In the genomic region with DNA sequence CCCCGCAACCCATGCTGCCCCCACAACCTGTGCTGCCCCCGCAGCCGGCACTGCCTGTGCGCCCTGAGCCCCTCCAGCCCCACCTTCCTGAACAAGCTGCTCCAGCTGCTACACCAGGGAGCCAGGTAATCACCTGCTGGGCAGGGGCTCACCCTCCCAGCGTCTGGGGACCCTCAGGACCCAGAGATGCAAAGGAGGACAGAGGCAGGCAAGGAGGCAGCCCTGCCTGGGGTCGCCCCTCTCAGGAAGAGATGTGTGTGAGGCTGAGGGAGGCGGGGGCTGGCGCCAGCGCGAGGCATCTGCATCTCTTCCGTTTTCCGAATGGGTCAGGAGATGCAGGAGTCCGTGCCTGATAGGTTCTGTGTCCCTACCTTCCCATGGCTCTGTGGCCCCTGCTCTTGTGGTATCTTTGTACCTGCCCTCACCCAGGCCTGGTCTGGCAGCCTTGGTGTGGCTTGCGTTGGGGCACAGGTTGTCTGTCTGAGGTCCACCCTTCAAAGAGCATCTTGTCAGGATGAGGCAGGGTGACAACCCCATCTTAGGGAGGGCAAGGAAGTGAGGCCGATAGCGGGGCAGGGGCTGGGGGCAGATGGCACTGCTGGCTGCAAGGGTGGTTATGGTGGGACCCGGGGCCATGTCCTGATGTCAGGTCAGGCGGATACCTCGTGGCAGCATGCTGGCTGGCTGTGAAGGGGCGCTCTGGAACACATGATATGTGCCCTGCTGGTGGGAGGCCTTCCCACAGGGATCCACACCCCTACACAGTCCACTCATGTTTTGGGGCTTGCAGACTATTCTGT, we compare ENCODE assay signal across 3 cellular contexts.
TF ChIP-seq lines count a peak whose summit lies in the region.

No MANE protein-coding gene starts in this region.

TF ChIP-seq in SK-N-SH, 30 proteins besides CTCF, POLR2A, EP300 and RAD21:
- TF ChIP-seq RCOR1 (IDR thresholded peaks at IDR 0.05; ENCODE audit: low read length) (no peak), MEF2A (IDR thresholded peaks at IDR 0.05; ENCODE audit: borderline replicate concordance, low read depth) (no peak), CHD2 (IDR thresholded peaks at IDR 0.05; ENCODE audit: low read length, partially characterized antibody) (no peak), IRF3 (IDR thresholded peaks at IDR 0.05; ENCODE audit: low read depth, low read length) (no peak), NRF1 (IDR thresholded peaks at IDR 0.05; ENCODE audit: low read depth, low read length) (no peak), MXI1 (IDR thresholded peaks at IDR 0.05; ENCODE audit: low read depth, low read length) (no peak), SIN3A (IDR thresholded peaks at IDR 0.05; ENCODE audit: borderline replicate concordance, low read depth, low read length) (no peak), TEAD4 (IDR thresholded peaks at IDR 0.05; ENCODE audit: borderline replicate concordance, insufficient read depth) (no peak), USF2 (IDR thresholded peaks at IDR 0.05; ENCODE audit: borderline replicate concordance, low read depth, low read length) (no peak), GABPA (IDR thresholded peaks at IDR 0.05; ENCODE audit: low read depth) (no peak), TCF12 (IDR thresholded peaks at IDR 0.05) (no peak), TAF1 (IDR thresholded peaks at IDR 0.05; ENCODE audit: borderline replicate concordance, low read depth, low read length) (no peak)

TF ChIP-seq in SK-N-SH treated with all-trans-retinoic acid at 6 μM for 48 hours, 23 proteins besides CTCF, POLR2A, EP300 and RAD21:
- TF ChIP-seq ZNF70 (CRISPR knock-in tag; IDR thresholded peaks at IDR 0.05) = no peak
- no peak for TF ChIP-seq SNAI2 (CRISPR knock-in tag; IDR thresholded peaks at IDR 0.05)
- TF ChIP-seq ZFP3 (CRISPR knock-in tag; IDR thresholded peaks at IDR 0.05) = no peak
- no peak for TF ChIP-seq ESRRG (CRISPR knock-in tag; IDR thresholded peaks at IDR 0.05)
- TF ChIP-seq PATZ1 (CRISPR knock-in tag; IDR thresholded peaks at IDR 0.05; ENCODE audit: borderline replicate concordance) = no peak
- no peak for TF ChIP-seq ISL1 (CRISPR knock-in tag; IDR thresholded peaks at IDR 0.05)
- TF ChIP-seq ZC3H10 (CRISPR knock-in tag; IDR thresholded peaks at IDR 0.05) = no peak
- TF ChIP-seq, protein P1, sequence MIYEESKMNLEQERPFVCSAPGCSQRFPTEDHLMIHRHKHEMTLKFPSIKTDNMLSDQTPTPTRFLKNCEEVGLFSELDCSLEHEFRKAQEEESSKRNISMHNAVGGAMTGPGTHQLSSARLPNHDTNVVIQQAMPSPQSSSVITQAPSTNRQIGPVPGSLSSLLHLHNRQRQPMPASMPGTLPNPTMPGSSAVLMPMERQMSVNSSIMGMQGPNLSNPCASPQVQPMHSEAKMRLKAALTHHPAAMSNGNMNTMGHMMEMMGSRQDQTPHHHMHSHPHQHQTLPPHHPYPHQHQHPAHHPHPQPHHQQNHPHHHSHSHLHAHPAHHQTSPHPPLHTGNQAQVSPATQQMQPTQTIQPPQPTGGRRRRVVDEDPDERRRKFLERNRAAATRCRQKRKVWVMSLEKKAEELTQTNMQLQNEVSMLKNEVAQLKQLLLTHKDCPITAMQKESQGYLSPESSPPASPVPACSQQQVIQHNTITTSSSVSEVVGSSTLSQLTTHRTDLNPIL (CRISPR knock-in tag; IDR thresholded peaks at IDR 0.05; ENCODE audit: low read depth) = no peak
- TF ChIP-seq RARB (CRISPR knock-in tag; IDR thresholded peaks at IDR 0.05) = no peak
- no peak for TF ChIP-seq BACH2 (CRISPR knock-in tag; IDR thresholded peaks at IDR 0.05; ENCODE audit: borderline replicate concordance)
- TF ChIP-seq ZNF565 (CRISPR knock-in tag; conservative IDR thresholded peaks at IDR 0.05; ENCODE audit: low read depth) = no peak
- no peak for TF ChIP-seq ZFP30 (CRISPR knock-in tag; IDR thresholded peaks at IDR 0.05)
- no peak for TF ChIP-seq GLIS3 (CRISPR knock-in tag; IDR thresholded peaks at IDR 0.05)
- no peak for TF ChIP-seq PPARA (CRISPR knock-in tag; IDR thresholded peaks at IDR 0.05; ENCODE audit: borderline replicate concordance)

TF ChIP-seq in H1, 55 proteins besides CTCF, POLR2A, EP300 and RAD21:
- TF ChIP-seq NANOG (IDR thresholded peaks at IDR 0.05; ENCODE audit: insufficient read depth, low read depth, low read length, poor library complexity, severe bottlenecking) (no peak), JUND (IDR thresholded peaks at IDR 0.05; ENCODE audit: low read length) (no peak), SIN3A (conservative IDR thresholded peaks at IDR 0.05 in 1 of 2, IDR thresholded peaks at IDR 0.05 in 1 of 2; ENCODE audit: low read depth in 1 of 2, low read length in 2 of 2) (no peak), BCL11A (IDR thresholded peaks at IDR 0.05; ENCODE audit: low read depth in 2 of 2, low read length in 2 of 2) (no peak), BRCA1 (IDR thresholded peaks at IDR 0.05; ENCODE audit: low read depth, low read length) (no peak), CHD1 (IDR thresholded peaks at IDR 0.05; ENCODE audit: low read depth, low read length) (no peak), SUZ12 (IDR thresholded peaks at IDR 0.05; ENCODE audit: low read length) (no peak), HDAC6 (IDR thresholded peaks at IDR 0.05; ENCODE audit: low read depth, low read length) (no peak), GABPA (IDR thresholded peaks at IDR 0.05; ENCODE audit: borderline replicate concordance, insufficient read depth, low read length) (no peak), SRF (IDR thresholded peaks at IDR 0.05; ENCODE audit: low read depth, low read length) (no peak), USF2 (IDR thresholded peaks at IDR 0.05; ENCODE audit: low read length) (no peak), CTBP2 (IDR thresholded peaks at IDR 0.05; ENCODE audit: borderline replicate concordance, insufficient read depth, insufficient read length, low read length) (no peak), SIRT6 (IDR thresholded peaks at IDR 0.05; ENCODE audit: low read length) (no peak), RNF2 (IDR thresholded peaks at IDR 0.05; ENCODE audit: borderline replicate concordance, low read depth, low read length, missing control alignments, poor library complexity, severe bottlenecking) (no peak), PHF8 (conservative IDR thresholded peaks at IDR 0.05; ENCODE audit: low read depth, low read length) (no peak)
- TF ChIP-seq, protein P2, sequence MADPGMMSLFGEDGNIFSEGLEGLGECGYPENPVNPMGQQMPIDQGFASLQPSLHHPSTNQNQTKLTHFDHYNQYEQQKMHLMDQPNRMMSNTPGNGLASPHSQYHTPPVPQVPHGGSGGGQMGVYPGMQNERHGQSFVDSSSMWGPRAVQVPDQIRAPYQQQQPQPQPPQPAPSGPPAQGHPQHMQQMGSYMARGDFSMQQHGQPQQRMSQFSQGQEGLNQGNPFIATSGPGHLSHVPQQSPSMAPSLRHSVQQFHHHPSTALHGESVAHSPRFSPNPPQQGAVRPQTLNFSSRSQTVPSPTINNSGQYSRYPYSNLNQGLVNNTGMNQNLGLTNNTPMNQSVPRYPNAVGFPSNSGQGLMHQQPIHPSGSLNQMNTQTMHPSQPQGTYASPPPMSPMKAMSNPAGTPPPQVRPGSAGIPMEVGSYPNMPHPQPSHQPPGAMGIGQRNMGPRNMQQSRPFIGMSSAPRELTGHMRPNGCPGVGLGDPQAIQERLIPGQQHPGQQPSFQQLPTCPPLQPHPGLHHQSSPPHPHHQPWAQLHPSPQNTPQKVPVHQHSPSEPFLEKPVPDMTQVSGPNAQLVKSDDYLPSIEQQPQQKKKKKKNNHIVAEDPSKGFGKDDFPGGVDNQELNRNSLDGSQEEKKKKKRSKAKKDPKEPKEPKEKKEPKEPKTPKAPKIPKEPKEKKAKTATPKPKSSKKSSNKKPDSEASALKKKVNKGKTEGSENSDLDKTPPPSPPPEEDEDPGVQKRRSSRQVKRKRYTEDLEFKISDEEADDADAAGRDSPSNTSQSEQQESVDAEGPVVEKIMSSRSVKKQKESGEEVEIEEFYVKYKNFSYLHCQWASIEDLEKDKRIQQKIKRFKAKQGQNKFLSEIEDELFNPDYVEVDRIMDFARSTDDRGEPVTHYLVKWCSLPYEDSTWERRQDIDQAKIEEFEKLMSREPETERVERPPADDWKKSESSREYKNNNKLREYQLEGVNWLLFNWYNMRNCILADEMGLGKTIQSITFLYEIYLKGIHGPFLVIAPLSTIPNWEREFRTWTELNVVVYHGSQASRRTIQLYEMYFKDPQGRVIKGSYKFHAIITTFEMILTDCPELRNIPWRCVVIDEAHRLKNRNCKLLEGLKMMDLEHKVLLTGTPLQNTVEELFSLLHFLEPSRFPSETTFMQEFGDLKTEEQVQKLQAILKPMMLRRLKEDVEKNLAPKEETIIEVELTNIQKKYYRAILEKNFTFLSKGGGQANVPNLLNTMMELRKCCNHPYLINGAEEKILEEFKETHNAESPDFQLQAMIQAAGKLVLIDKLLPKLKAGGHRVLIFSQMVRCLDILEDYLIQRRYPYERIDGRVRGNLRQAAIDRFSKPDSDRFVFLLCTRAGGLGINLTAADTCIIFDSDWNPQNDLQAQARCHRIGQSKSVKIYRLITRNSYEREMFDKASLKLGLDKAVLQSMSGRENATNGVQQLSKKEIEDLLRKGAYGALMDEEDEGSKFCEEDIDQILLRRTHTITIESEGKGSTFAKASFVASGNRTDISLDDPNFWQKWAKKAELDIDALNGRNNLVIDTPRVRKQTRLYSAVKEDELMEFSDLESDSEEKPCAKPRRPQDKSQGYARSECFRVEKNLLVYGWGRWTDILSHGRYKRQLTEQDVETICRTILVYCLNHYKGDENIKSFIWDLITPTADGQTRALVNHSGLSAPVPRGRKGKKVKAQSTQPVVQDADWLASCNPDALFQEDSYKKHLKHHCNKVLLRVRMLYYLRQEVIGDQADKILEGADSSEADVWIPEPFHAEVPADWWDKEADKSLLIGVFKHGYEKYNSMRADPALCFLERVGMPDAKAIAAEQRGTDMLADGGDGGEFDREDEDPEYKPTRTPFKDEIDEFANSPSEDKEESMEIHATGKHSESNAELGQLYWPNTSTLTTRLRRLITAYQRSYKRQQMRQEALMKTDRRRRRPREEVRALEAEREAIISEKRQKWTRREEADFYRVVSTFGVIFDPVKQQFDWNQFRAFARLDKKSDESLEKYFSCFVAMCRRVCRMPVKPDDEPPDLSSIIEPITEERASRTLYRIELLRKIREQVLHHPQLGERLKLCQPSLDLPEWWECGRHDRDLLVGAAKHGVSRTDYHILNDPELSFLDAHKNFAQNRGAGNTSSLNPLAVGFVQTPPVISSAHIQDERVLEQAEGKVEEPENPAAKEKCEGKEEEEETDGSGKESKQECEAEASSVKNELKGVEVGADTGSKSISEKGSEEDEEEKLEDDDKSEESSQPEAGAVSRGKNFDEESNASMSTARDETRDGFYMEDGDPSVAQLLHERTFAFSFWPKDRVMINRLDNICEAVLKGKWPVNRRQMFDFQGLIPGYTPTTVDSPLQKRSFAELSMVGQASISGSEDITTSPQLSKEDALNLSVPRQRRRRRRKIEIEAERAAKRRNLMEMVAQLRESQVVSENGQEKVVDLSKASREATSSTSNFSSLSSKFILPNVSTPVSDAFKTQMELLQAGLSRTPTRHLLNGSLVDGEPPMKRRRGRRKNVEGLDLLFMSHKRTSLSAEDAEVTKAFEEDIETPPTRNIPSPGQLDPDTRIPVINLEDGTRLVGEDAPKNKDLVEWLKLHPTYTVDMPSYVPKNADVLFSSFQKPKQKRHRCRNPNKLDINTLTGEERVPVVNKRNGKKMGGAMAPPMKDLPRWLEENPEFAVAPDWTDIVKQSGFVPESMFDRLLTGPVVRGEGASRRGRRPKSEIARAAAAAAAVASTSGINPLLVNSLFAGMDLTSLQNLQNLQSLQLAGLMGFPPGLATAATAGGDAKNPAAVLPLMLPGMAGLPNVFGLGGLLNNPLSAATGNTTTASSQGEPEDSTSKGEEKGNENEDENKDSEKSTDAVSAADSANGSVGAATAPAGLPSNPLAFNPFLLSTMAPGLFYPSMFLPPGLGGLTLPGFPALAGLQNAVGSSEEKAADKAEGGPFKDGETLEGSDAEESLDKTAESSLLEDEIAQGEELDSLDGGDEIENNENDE (IDR thresholded peaks at IDR 0.05; ENCODE audit: insufficient replicate concordance, low read length) = no peak
